8 cellular contexts compared by ENCODE assay signal in genomic region chrY:17481389-17482022, GRCh38.
A peak's percentile ranks its signal among the peaks of the same experiment; 100 is the strongest.
DNase-seq lines count a peak whose midpoint lies in the region; ATAC-seq, FAIRE-seq and TF ChIP-seq lines count a peak whose summit lies in the region.
"Not testable (repeated sequence)": the region's sequence is repeated elsewhere in the genome, so short reads cannot be mapped to it uniquely, and the experiment has no call there.

No MANE protein-coding gene starts in this region.

- intact Hi-C loops in HCT116 (cut with micrococcal nuclease); naive thymus-derived CD4-positive, alpha-beta T cell (cut with micrococcal nuclease): not testable (repeated sequence)

- no CpG with 5 or more reads among the region's 15 CpGs for WGBS in A549 (ENCODE audit: missing lambda C conversion rate)

- not testable (repeated sequence) for H3K79me2 ChIP-seq in HCT116 (ENCODE audit: insufficient read depth, low read length)

- not testable (repeated sequence) for H2AFZ ChIP-seq in HCT116 (ENCODE audit: low read depth, low read length, poor library complexity, severe bottlenecking)

- TF ChIP-seq RAD21 in A549 (conservative IDR thresholded peaks at IDR 0.05 in 1 of 2, IDR thresholded peaks at IDR 0.05 in 1 of 2); HCT116 (IDR thresholded peaks at IDR 0.05; ENCODE audit: low read depth): not testable (repeated sequence)

- RAD21 ChIA-PET in HCT116 (lab: Charles Lee; ENCODE audit: low non-redundant PET in 1 of 2, low total read pairs in 2 of 2, uncharacterized antibody in 2 of 2, unreplicated experiment in 2 of 2), result not testable (repeated sequence)

- H3K9me2 ChIP-seq in HCT116 (ENCODE audit: insufficient read depth), result not testable (repeated sequence)

- not testable (repeated sequence) for FAIRE-seq in A549 (lab: Jason Lieb, UNC)

- BruUV-seq in HCT116 (replicated peaks; lab: Mats Ljungman, UMichigan), result not testable (repeated sequence)

- not testable (repeated sequence) for TF ChIP-seq CTCF in A549 (IDR thresholded peaks at IDR 0.05); HCT116 (IDR thresholded peaks at IDR 0.05 in 2 of 3, conservative IDR thresholded peaks at IDR 0.05 in 1 of 3; ENCODE audit: borderline replicate concordance in 1 of 3, insufficient read depth in 1 of 3, low read depth in 2 of 3, low read length in 2 of 3)

- CTCF ChIA-PET in A549 (lab: Yijun Ruan, JAX); HCT116 (lab: Charles Lee); naive thymus-derived CD4-positive, alpha-beta T cell (lab: Charles Lee): not testable (repeated sequence)

- POLR2A ChIA-PET in A549 (lab: Yijun Ruan, JAX); HCT116 (lab: Charles Lee); naive thymus-derived CD4-positive, alpha-beta T cell (lab: Charles Lee): not testable (repeated sequence)

- H3K9ac ChIP-seq in HCT116 (ENCODE audit: low read length), result not testable (repeated sequence)

- ATAC-seq in A549 (peak; percentile 73 to 74), GM19043 (IDR thresholded peaks at IDR 0.05; ENCODE audit: low read depth, unreplicated experiment) (peak; percentile 56), HCT116 (0 out of 2 replicates have a peak, but pooled peaks have one; percentile 34), HG02973 (IDR thresholded peaks at IDR 0.05; ENCODE audit: unreplicated experiment) (peak; percentile 69), HG03460 (IDR thresholded peaks at IDR 0.05; ENCODE audit: unreplicated experiment) (peak; percentile 49)
- peak; percentile 27 to 44 for ATAC-seq in activated CD4-positive, CD25-positive, alpha-beta regulatory T cell treated with anti-CD3 and anti-CD28 coated beads, Interleukin-2, amount 50 U/mL, for 24 hours
- peak; percentile 57 for ATAC-seq in central memory CD8-positive, alpha-beta T cell (replicated peaks; ENCODE audit: extremely low read depth, poor library complexity, severe bottlenecking)
- ATAC-seq in naive thymus-derived CD4-positive, alpha-beta T cell, result peak; percentile 64

- H3K4me1 ChIP-seq in A549; HCT116 (ENCODE audit: control insufficient read depth in 1 of 2, insufficient read depth in 2 of 2, low read length in 2 of 2); naive thymus-derived CD4-positive, alpha-beta T cell (ENCODE audit: control insufficient read depth in 2 of 2, insufficient read depth in 2 of 2, low read length in 2 of 2): not testable (repeated sequence)

- not testable (repeated sequence) for H4K20me1 ChIP-seq in HCT116 (ENCODE audit: insufficient read depth)

- H3K27me3 ChIP-seq in HCT116 (ENCODE audit: insufficient read depth, low read length); naive thymus-derived CD4-positive, alpha-beta T cell (ENCODE audit: control insufficient read depth in 2 of 2, insufficient read depth in 2 of 2, low read length in 2 of 2): not testable (repeated sequence)

- not testable (repeated sequence) for DNase-seq in A549 (ENCODE audit: low read depth in 1 of 2, low spot score in 1 of 2); HCT116 (ENCODE audit: low read depth, low spot score); central memory CD8-positive, alpha-beta T cell (ENCODE audit: low spot score in 2 of 2); naive thymus-derived CD4-positive, alpha-beta T cell

- H3K4me2 ChIP-seq in A549; HCT116 (ENCODE audit: low read length): not testable (repeated sequence)

- not testable (repeated sequence) for H3K9me3 Mint-ChIP-seq in central memory CD8-positive, alpha-beta T cell; naive thymus-derived CD4-positive, alpha-beta T cell

- H3K27ac ChIP-seq in A549; HCT116 (ENCODE audit: low read depth, low read length); naive thymus-derived CD4-positive, alpha-beta T cell (ENCODE audit: low read depth, low read length): not testable (repeated sequence)

- not testable (repeated sequence) for H3K9me3 ChIP-seq in A549; HCT116 (ENCODE audit: control insufficient read depth in 1 of 2, insufficient read depth in 1 of 2, low read depth in 1 of 2, low read length in 2 of 2); naive thymus-derived CD4-positive, alpha-beta T cell (ENCODE audit: control insufficient read depth in 2 of 3, low read length in 3 of 3)

- not testable (repeated sequence) for H3K27ac Mint-ChIP-seq in central memory CD8-positive, alpha-beta T cell (ENCODE audit: low read depth); naive thymus-derived CD4-positive, alpha-beta T cell

- TF ChIP-seq EP300 in A549 (IDR thresholded peaks at IDR 0.05), result not testable (repeated sequence)

- not testable (repeated sequence) for H3K4me3 Mint-ChIP-seq in central memory CD8-positive, alpha-beta T cell; naive thymus-derived CD4-positive, alpha-beta T cell

- H3K4me3 ChIP-seq in A549; HCT116 (replicated peaks in 1 of 2; ENCODE audit: low read depth in 1 of 2, low read length in 2 of 2); naive thymus-derived CD4-positive, alpha-beta T cell (ENCODE audit: low read length): not testable (repeated sequence)

- TF ChIP-seq POLR2A in A549 (IDR thresholded peaks at IDR 0.05; ENCODE audit: low read length); HCT116 (IDR thresholded peaks at IDR 0.05; ENCODE audit: borderline replicate concordance, extremely low read depth, insufficient read depth, insufficient read length): not testable (repeated sequence)

- H3K36me3 Mint-ChIP-seq in central memory CD8-positive, alpha-beta T cell (ENCODE audit: insufficient read depth); naive thymus-derived CD4-positive, alpha-beta T cell: not testable (repeated sequence)

- H3K36me3 ChIP-seq in HCT116 (ENCODE audit: control insufficient read depth in 1 of 2, insufficient read depth in 2 of 2, low read length in 2 of 2); naive thymus-derived CD4-positive, alpha-beta T cell (ENCODE audit: control insufficient read depth in 2 of 3, insufficient read depth in 3 of 3, low read length in 3 of 3): not testable (repeated sequence)

- H3K4me1 Mint-ChIP-seq in central memory CD8-positive, alpha-beta T cell; naive thymus-derived CD4-positive, alpha-beta T cell: not testable (repeated sequence)

- H3K27me3 Mint-ChIP-seq in central memory CD8-positive, alpha-beta T cell; naive thymus-derived CD4-positive, alpha-beta T cell: not testable (repeated sequence)
